18 cellular contexts compared by ENCODE assay signal in genomic region chr7:46853451-46853850, GRCh38.
DNase-seq lines count a peak whose midpoint lies in the region; FAIRE-seq and TF ChIP-seq lines count a peak whose summit lies in the region.
"Had no signal": no experiment of that assay in that cellular context is flagged by ENCODE, and none has a peak within 500 bp of the region (broad histone marks: within the 10 kb centered on the region; RNA-seq: fewer than 3 reads in every experiment).

No MANE protein-coding gene starts in this region.

- H3K27me3 Mint-ChIP-seq in astrocyte (ENCODE audit: low read depth, unreplicated experiment) = peaks cover 3% of the 10 kb centered on the region
- H3K27me3 Mint-ChIP-seq in activated CD4-positive, alpha-beta T cell treated with anti-CD3 and anti-CD28 coated beads, Interleukin-2, amount 10 ng/mL, durations not matched to agents 7 days and 5 days = no peaks in the 10 kb centered on the region
- H3K27me3 Mint-ChIP-seq: B cell; CD4-positive, CD25-positive, alpha-beta regulatory T cell had no signal

- no peaks in the 10 kb centered on the region for H3K36me3 Mint-ChIP-seq in astrocyte (ENCODE audit: low read depth, unreplicated experiment)
- no peaks in the 10 kb centered on the region for H3K36me3 Mint-ChIP-seq in activated CD4-positive, alpha-beta T cell treated with anti-CD3 and anti-CD28 coated beads, Interleukin-2, amount 10 ng/mL, durations not matched to agents 7 days and 5 days (ENCODE audit: low read depth)
- H3K36me3 Mint-ChIP-seq: CD4-positive, CD25-positive, alpha-beta regulatory T cell had no signal

- H2AFZ ChIP-seq in GM23248 (no peak overlapping the region), astrocyte (ENCODE audit: low read depth, low read length) (no peak overlapping the region)

- H3K27me3 ChIP-seq in GM23248 (replicated peaks; ENCODE audit: insufficient read depth) = no peaks in the 10 kb centered on the region
- no peaks in the 10 kb centered on the region for H3K27me3 ChIP-seq in astrocyte (ENCODE audit: insufficient read depth, low read length)
- H3K27me3 ChIP-seq: MG63 had no signal

- in situ Hi-C loops in GM23248 (cut with MboI) = no loop called here

- H3K79me2 ChIP-seq in GM23248 (ENCODE audit: insufficient read depth) = no peaks in the 10 kb centered on the region
- H3K79me2 ChIP-seq in astrocyte (ENCODE audit: insufficient read depth, low read length) = no peaks in the 10 kb centered on the region

- no peak overlapping the region for H3K4me3 Mint-ChIP-seq in astrocyte (ENCODE audit: unreplicated experiment)
- no peak overlapping the region for H3K4me3 Mint-ChIP-seq in activated CD4-positive, alpha-beta T cell treated with anti-CD3 and anti-CD28 coated beads, Interleukin-2, amount 10 ng/mL, durations not matched to agents 7 days and 5 days
- H3K4me3 Mint-ChIP-seq: B cell; CD4-positive, CD25-positive, alpha-beta regulatory T cell had no signal

- H3K9ac ChIP-seq in GM23248 = no peak overlapping the region
- no peak overlapping the region for H3K9ac ChIP-seq in astrocyte (ENCODE audit: low read length)

- WGBS in GM23248 (ENCODE audit: low coverage in 1 of 2, low lambda C conversion rate in 2 of 2, missing lambda C conversion rate in 2 of 2), 2 experiments = 95 to 100% methylated on average over 1 of the region's 1 CpG
- 80 to 91% methylated on average over 1 of the region's 1 CpG for WGBS in lower leg skin, 2 donors

- FAIRE-seq in astrocyte (lab: Jason Lieb, UNC) = no peak
- FAIRE-seq: GM18507, H1 had no signal

- TF ChIP-seq CTCF in astrocyte (IDR thresholded peaks at IDR 0.05; ENCODE audit: insufficient read depth, low read depth, low read length) (no peak), fibroblast of the aortic adventitia (IDR thresholded peaks at IDR 0.05; ENCODE audit: insufficient read depth, low read length) (no peak), lower leg skin (IDR thresholded peaks at IDR 0.05) (no peak)

- H4K20me1 ChIP-seq in GM23248 (ENCODE audit: insufficient read depth) (no peaks in the 10 kb centered on the region), astrocyte (ENCODE audit: insufficient read depth, low read length) (no peaks in the 10 kb centered on the region)

- intact Hi-C loops in lower leg skin (cut with DNase I; ENCODE audit: low total_unique reads) = no loop called here

- 0 out of 2 replicates have a peak, but pooled peaks cover 1% of the 10 kb centered on the region for H3K9me2 ChIP-seq in GM23248 (ENCODE audit: insufficient read depth)

- H3K36me3 ChIP-seq in GM23248 (ENCODE audit: low read depth) = no peaks in the 10 kb centered on the region
- H3K36me3 ChIP-seq in astrocyte (ENCODE audit: insufficient read depth, low read length) = no peaks in the 10 kb centered on the region
- H3K36me3 ChIP-seq: MG63 had no signal

- peak; percentile 47 for DNase-seq in GM23248
- peak; percentile 68 for DNase-seq in astrocyte (ENCODE audit: low read depth)
- peak; percentile 60 for DNase-seq in fibroblast of the aortic adventitia (ENCODE audit: low read depth)
- DNase-seq in stromal cell of bone marrow (ENCODE audit: low read depth) = peak; percentile 51
- DNase-seq in activated CD4-positive, alpha-beta T cell treated with anti-CD3 and anti-CD28 coated beads, Interleukin-2, amount 10 ng/mL, durations not matched to agents 7 days and 5 days = no peak
- no peak for DNase-seq in HuH-7 (ENCODE audit: low spot score)
- no peak for DNase-seq in lower leg skin (ENCODE audit: low spot score in 2 of 2)
- DNase-seq: CD4-positive, CD25-positive, alpha-beta regulatory T cell; KBM-7; MG63; NCI-H1092; NCI-H146; NCI-H2081; NCI-H510A; Right ventricle myocardium superior had no signal

- H3F3A ChIP-seq in GM23248 (ENCODE audit: insufficient read depth) = peaks cover 50% of the 10 kb centered on the region

- H3K4me2 ChIP-seq in GM23248 (ENCODE audit: unreplicated experiment) (peak overlapping the region; percentile 32), astrocyte (ENCODE audit: low read length) (no peak overlapping the region)

- H3K9me3 Mint-ChIP-seq in astrocyte (ENCODE audit: unreplicated experiment) = peaks cover 3% of the 10 kb centered on the region
- H3K9me3 Mint-ChIP-seq in activated CD4-positive, alpha-beta T cell treated with anti-CD3 and anti-CD28 coated beads, Interleukin-2, amount 10 ng/mL, durations not matched to agents 7 days and 5 days = no peaks in the 10 kb centered on the region

- H3K9me3 ChIP-seq in GM23248 (ENCODE audit: low read depth) (no peaks in the 10 kb centered on the region), astrocyte (ENCODE audit: insufficient read depth, low read depth, low read length) (no peaks in the 10 kb centered on the region)

- no peak overlapping the region for H3K27ac Mint-ChIP-seq in astrocyte (ENCODE audit: unreplicated experiment)
- H3K27ac Mint-ChIP-seq in activated CD4-positive, alpha-beta T cell treated with anti-CD3 and anti-CD28 coated beads, Interleukin-2, amount 10 ng/mL, durations not matched to agents 7 days and 5 days = no peak overlapping the region
- H3K27ac Mint-ChIP-seq: B cell; CD4-positive, CD25-positive, alpha-beta regulatory T cell had no signal

- H3K27ac ChIP-seq in GM23248 (no peak overlapping the region), astrocyte (ENCODE audit: low read depth, low read length) (no peak overlapping the region)

- no peak for TF ChIP-seq POLR2A in lower leg skin (IDR thresholded peaks at IDR 0.05)

- POLR2A ChIA-PET in activated CD4-positive, alpha-beta T cell treated with anti-CD3 and anti-CD28 coated beads, Interleukin-2, amount 10 ng/mL, durations not matched to agents 7 days and 5 days (lab: Charles Lee) = no interaction called here

- peaks cover 68% of the 10 kb centered on the region for H3K4me1 ChIP-seq in GM23248 (ENCODE audit: insufficient read depth)
- H3K4me1 ChIP-seq in astrocyte (ENCODE audit: insufficient read depth, low read length) = no peaks in the 10 kb centered on the region

- peaks cover 7% of the 10 kb centered on the region for H3K4me1 Mint-ChIP-seq in astrocyte (ENCODE audit: low read depth, unreplicated experiment)
- no peaks in the 10 kb centered on the region for H3K4me1 Mint-ChIP-seq in activated CD4-positive, alpha-beta T cell treated with anti-CD3 and anti-CD28 coated beads, Interleukin-2, amount 10 ng/mL, durations not matched to agents 7 days and 5 days
- H3K4me1 Mint-ChIP-seq: B cell; CD4-positive, CD25-positive, alpha-beta regulatory T cell had no signal

- H3K4me3 ChIP-seq in GM23248 = no peak overlapping the region
- no peak overlapping the region for H3K4me3 ChIP-seq in astrocyte (ENCODE audit: insufficient read depth, low read depth, low read length)
- H3K4me3 ChIP-seq in fibroblast of the aortic adventitia (ENCODE audit: low read depth, low read length) = no peak overlapping the region
- H3K4me3 ChIP-seq in lower leg skin (ENCODE audit: low read depth, poor library complexity, severe bottlenecking) = no peak overlapping the region
- H3K4me3 ChIP-seq: MG63 had no signal

- CTCF ChIA-PET in activated CD4-positive, alpha-beta T cell treated with anti-CD3 and anti-CD28 coated beads, Interleukin-2, amount 10 ng/mL, durations not matched to agents 7 days and 5 days (lab: Charles Lee) = interaction anchor here (0.6 kb wide), 1 partner anchor 208 kb away, joined by 4 read pairs; no protein-coding TSS in a partner anchor

Comparison
In these comparisons a context has a peak if more than half of its experiments do, and no peak if none do; other contexts are left out.
1. DNase-seq: peak in GM23248 (single experiment), astrocyte (single experiment), fibroblast of the aortic adventitia (single experiment) and stromal cell of bone marrow (single experiment); none in activated CD4-positive, alpha-beta T cell treated with anti-CD3 and anti-CD28 coated beads, Interleukin-2, amount 10 ng/mL, durations not matched to agents 7 days and 5 days (single experiment), HuH-7 (single experiment) and lower leg skin (0 of 2).